10 cellular contexts compared by ENCODE assay signal in genomic region chr7:52362521-52362920, GRCh38.
"Had no signal": no experiment of that assay in that cellular context is flagged by ENCODE, and none has a peak within 500 bp of the region (broad histone marks: within the 10 kb centered on the region; RNA-seq: fewer than 3 reads in every experiment).

No MANE protein-coding gene starts in this region.

- H3K36me3 ChIP-seq: HAP-1 had no signal

- H3K9me3 ChIP-seq: HAP-1 had no signal

- H3K27ac Mint-ChIP-seq: GM23338, H9, HFFc6 had no signal

- DNase-seq: GM23248, GOT3, H7, H9, HCEC 1CT, HFFc6 had no signal

- H3K4me3 ChIP-seq: GM23248, GM23338, HAP-1 had no signal

- FAIRE-seq: H1, H54 had no signal

- H3K27ac ChIP-seq: GM23248 had no signal

- H3K9ac ChIP-seq: GM23248 had no signal

- H3K4me3 Mint-ChIP-seq: GM23338, H9, HFFc6 had no signal

- H3K4me1 ChIP-seq: HAP-1 had no signal

- H3K4me1 Mint-ChIP-seq: GM23338 had no signal
